10 cellular contexts compared by ENCODE assay signal in the genomic region with DNA sequence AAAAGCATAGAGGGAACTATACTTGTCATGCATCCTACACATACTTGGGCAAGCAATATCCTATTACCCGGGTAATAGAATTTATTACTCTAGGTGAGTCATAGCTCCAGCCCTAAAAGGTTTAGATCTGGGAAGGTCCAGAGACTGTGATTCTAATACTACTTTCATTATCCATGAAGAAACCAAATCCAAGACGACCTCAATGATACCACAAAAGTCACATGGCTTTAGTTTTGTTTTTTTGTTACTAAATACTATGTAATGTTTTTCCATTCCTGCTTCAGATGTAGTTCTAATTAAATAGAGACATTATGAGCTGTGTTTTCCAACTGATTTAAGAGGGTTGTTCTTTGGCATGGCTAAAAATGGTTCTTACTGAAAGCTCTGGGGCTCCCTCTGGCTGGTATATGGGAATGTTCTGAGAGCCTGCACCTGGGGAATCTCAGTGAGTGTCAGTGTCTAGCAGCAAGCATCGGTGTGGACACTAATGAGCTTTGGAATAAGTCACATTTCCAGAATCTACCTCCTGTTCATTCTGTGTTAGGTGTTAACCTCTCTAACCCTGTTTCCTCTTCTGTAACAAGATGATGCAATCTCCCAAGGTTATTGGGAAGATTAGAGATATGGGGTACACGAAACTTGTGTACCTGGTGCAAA. TPM values are rescaled to one million over a fixed set of nuclear protein-coding genes. Genes with fewer than 3 reads are reported as not detected.
DNase-seq lines count a peak whose midpoint lies in the region; ATAC-seq and TF ChIP-seq lines count a peak whose summit lies in the region.
"Had no signal": no experiment of that assay in that cellular context is flagged by ENCODE, and none has a peak within 500 bp of the region (broad histone marks: within the 10 kb centered on the region; RNA-seq: fewer than 3 reads in every experiment).

No MANE protein-coding gene starts in this region.

- no peaks in the 10 kb centered on the region for H3K9me3 Mint-ChIP-seq in HFFc6
- no peaks in the 10 kb centered on the region for H3K9me3 Mint-ChIP-seq in activated CD4-positive, alpha-beta T cell treated with anti-CD3 and anti-CD28 coated beads, Interleukin-2, amount 10 ng/mL, durations not matched to agents 7 days and 5 days
- H3K9me3 Mint-ChIP-seq: central memory CD8-positive, alpha-beta T cell had no signal

- dilution Hi-C loops in mammary epithelial cell (cut with HindIII; ENCODE audit: low sequenced_read_pairs), result no loop called here

- POLR2A ChIA-PET in GM10248 (lab: Yijun Ruan, JAX), result no interaction called here
- POLR2A ChIA-PET in activated CD4-positive, alpha-beta T cell treated with anti-CD3 and anti-CD28 coated beads, Interleukin-2, amount 10 ng/mL, durations not matched to agents 7 days and 5 days (lab: Charles Lee), result no interaction called here

- H3K27ac ChIP-seq in mammary epithelial cell (ENCODE audit: insufficient read depth, low read depth, low read length), result peak overlapping the region; percentile 17

- H2AFZ ChIP-seq in mammary epithelial cell (ENCODE audit: low read depth, low read length), result peak overlapping the region; percentile 7

- intact Hi-C loops in mammary epithelial cell (cut with micrococcal nuclease), result loop anchor here (1.0 to 5.0 kb wide), 8 partner anchors 40 to 749 kb away; partner anchors contain the start of gene IL18R1

- H3K9me3 ChIP-seq in mammary epithelial cell (replicated peaks; ENCODE audit: insufficient read depth, low read length), result no peaks in the 10 kb centered on the region

- no peak overlapping the region for H3K4me3 ChIP-seq in mammary epithelial cell (replicated peaks in 1 of 3; ENCODE audit: insufficient read depth in 1 of 3, low read depth in 2 of 3, low read length in 3 of 3)

- BruUV-seq in mammary epithelial cell (replicated peaks; lab: Mats Ljungman, UMichigan), result no TSS peak

- WGBS in mammary epithelial cell (ENCODE audit: low coverage, missing lambda C conversion rate), result 33% methylated on average over 4 of the region's 4 CpGs

- peak; percentile 98 for ATAC-seq in left lobe of liver

- H3K36me3 Mint-ChIP-seq in HFFc6 (ENCODE audit: low read depth), result peaks cover 5% of the 10 kb centered on the region
- peaks cover 2% of the 10 kb centered on the region for H3K36me3 Mint-ChIP-seq in activated CD4-positive, alpha-beta T cell treated with anti-CD3 and anti-CD28 coated beads, Interleukin-2, amount 10 ng/mL, durations not matched to agents 7 days and 5 days (ENCODE audit: low read depth)

- TF ChIP-seq CTCF in HFFc6 (IDR thresholded peaks at IDR 0.05) (peak; percentile 81), mammary epithelial cell (conservative IDR thresholded peaks at IDR 0.05 in 1 of 2, IDR thresholded peaks at IDR 0.05 in 1 of 2; ENCODE audit: extremely low read depth in 1 of 2, insufficient read depth in 1 of 2, low read depth in 1 of 2, low read length in 2 of 2) (peak; percentile 60 to 76), GM10248 (IDR thresholded peaks at IDR 0.05; ENCODE audit: control extremely low read depth, extremely low read depth, low read depth, missing control alignments) (no peak)

- H3K27ac Mint-ChIP-seq in HFFc6, result peak overlapping the region; percentile 69
- H3K27ac Mint-ChIP-seq in activated CD4-positive, alpha-beta T cell treated with anti-CD3 and anti-CD28 coated beads, Interleukin-2, amount 10 ng/mL, durations not matched to agents 7 days and 5 days, result no peak overlapping the region

- H3K9ac ChIP-seq in mammary epithelial cell (ENCODE audit: insufficient read depth, low read length), result no peak overlapping the region

- H3K4me1 ChIP-seq in mammary epithelial cell (ENCODE audit: insufficient read depth, low read length), result peaks cover 4% of the 10 kb centered on the region

- DNase-seq in A172 (ENCODE audit: low spot score) (peak; percentile 36), HFFc6 (peak; percentile 74), mammary epithelial cell (peak; percentile 66), left lobe of liver (ENCODE audit: low spot score) (no peak), NCI-H128 (lab: John Stamatoyannopoulos, UW; ENCODE audit: unreplicated experiment) (no peak), SKM-1 (lab: John Stamatoyannopoulos, UW; ENCODE audit: unreplicated experiment) (no peak), GM10248 (ENCODE audit: extremely low spot score) (no peak)
- DNase-seq in activated CD4-positive, alpha-beta T cell treated with anti-CD3 and anti-CD28 coated beads, Interleukin-2, amount 10 ng/mL, durations not matched to agents 7 days and 5 days, result no peak
- DNase-seq: NCI-H187 treated with DMSO at 0.1 percent for 48 hours had no signal

- no peaks in the 10 kb centered on the region for H4K20me1 ChIP-seq in mammary epithelial cell (ENCODE audit: insufficient read depth, low read length)

- no peaks in the 10 kb centered on the region for H3K36me3 ChIP-seq in mammary epithelial cell (ENCODE audit: insufficient read depth, low read length)

- no peaks in the 10 kb centered on the region for H3K27me3 ChIP-seq in mammary epithelial cell (ENCODE audit: insufficient read depth, low read length)

- in situ Hi-C loops in mammary epithelial cell (cut with MboI; ENCODE audit: low sequenced_read_pairs in 2 of 2), result no loop called here

- H3K79me2 ChIP-seq in mammary epithelial cell (ENCODE audit: insufficient read depth, low read length), result no peaks in the 10 kb centered on the region

- peak overlapping the region; percentile 53 for H3K4me3 Mint-ChIP-seq in HFFc6
- H3K4me3 Mint-ChIP-seq in activated CD4-positive, alpha-beta T cell treated with anti-CD3 and anti-CD28 coated beads, Interleukin-2, amount 10 ng/mL, durations not matched to agents 7 days and 5 days, result no peak overlapping the region
- H3K4me3 Mint-ChIP-seq: central memory CD8-positive, alpha-beta T cell had no signal

- peak overlapping the region; percentile 41 for H3K4me2 ChIP-seq in mammary epithelial cell (ENCODE audit: insufficient read depth, low read depth, low read length)

- H3K27me3 Mint-ChIP-seq in HFFc6 (ENCODE audit: insufficient read depth), result no peaks in the 10 kb centered on the region
- H3K27me3 Mint-ChIP-seq in activated CD4-positive, alpha-beta T cell treated with anti-CD3 and anti-CD28 coated beads, Interleukin-2, amount 10 ng/mL, durations not matched to agents 7 days and 5 days, result no peaks in the 10 kb centered on the region

- H3K4me1 Mint-ChIP-seq in HFFc6 (ENCODE audit: low read depth), result peaks cover 25% of the 10 kb centered on the region
- peaks cover 5% of the 10 kb centered on the region for H3K4me1 Mint-ChIP-seq in activated CD4-positive, alpha-beta T cell treated with anti-CD3 and anti-CD28 coated beads, Interleukin-2, amount 10 ng/mL, durations not matched to agents 7 days and 5 days
- H3K4me1 Mint-ChIP-seq: central memory CD8-positive, alpha-beta T cell had no signal

- CTCF ChIA-PET in mammary epithelial cell (lab: Charles Lee; ENCODE audit: low non-redundant PET), result interaction anchor here (0.5 to 1.6 kb wide), 10 partner anchors 38 to 282 kb away, joined by 3 to 16 read pairs (median 4); no protein-coding TSS in a partner anchor
- CTCF ChIA-PET in GM10248 (lab: Yijun Ruan, JAX), result interaction anchor here (1.0 to 2.6 kb wide), 9 partner anchors 10 to 307 kb away, joined by 3 to 12 read pairs (median 4); partner anchors contain the start of gene SLC9A4
- CTCF ChIA-PET in activated CD4-positive, alpha-beta T cell treated with anti-CD3 and anti-CD28 coated beads, Interleukin-2, amount 10 ng/mL, durations not matched to agents 7 days and 5 days (lab: Charles Lee), result interaction anchor here (1.4 kb wide), 1 partner anchor 36 kb away, joined by 3 read pairs; no protein-coding TSS in a partner anchor

RNA-seq across cellular contexts. Expression of gene IL1RL2, which starts 20.5 kb away (rescaled TPM):
- total RNA-seq in A172 (2014; rRNA removed; shearing (Covaris generic)), result not detected in 2 replicates
- not detected for total RNA-seq in HFFc6 (2021; fragmentation: NEBNext Ultra II Directional; extraction: Animal tissue kit (Norgen Biotek cat#: 25700))
- total RNA-seq in mammary epithelial cell (1 to 10 TPM in 1 of 2 donors, under 1 TPM in 1; 0.82 to 4.7 TPM), left lobe of liver (2.5 TPM)
- 1.1 TPM for polyA plus RNA-seq in mammary epithelial cell
- polyA minus RNA-seq in mammary epithelial cell, result 3.7 TPM
- total RNA-seq in activated CD4-positive, alpha-beta T cell treated with anti-CD3 and anti-CD28 coated beads, Interleukin-2, amount 10 ng/mL, durations not matched to agents 7 days and 5 days, result not detected

RNA-seq across cellular contexts. Expression of gene IL1R1, which starts 23.8 kb away (rescaled TPM):
- total RNA-seq in A172 (2014; rRNA removed; shearing (Covaris generic)), result 1.7 and 2.6 TPM in 2 replicates
- total RNA-seq in HFFc6 (2021; fragmentation: NEBNext Ultra II Directional; extraction: Animal tissue kit (Norgen Biotek cat#: 25700)), result 10 to 100 TPM; 13.8 to 25.0 (median 22.9) TPM
- total RNA-seq in mammary epithelial cell (1 to 10 TPM; 7.7 to 8.7 TPM), left lobe of liver (39.0 TPM)
- 6.9 TPM for polyA plus RNA-seq in mammary epithelial cell
- polyA minus RNA-seq in mammary epithelial cell, result 6.4 TPM
- total RNA-seq in activated CD4-positive, alpha-beta T cell treated with anti-CD3 and anti-CD28 coated beads, Interleukin-2, amount 10 ng/mL, durations not matched to agents 7 days and 5 days, result 1 to 10 TPM in 1 of 2 experiments, under 1 TPM in 1; 0.81 to 1.3 TPM

Comparison
In these comparisons a context has a peak if more than half of its experiments do, and no peak if none do; other contexts are left out.
1. DNase-seq: peak in A172 (single experiment), HFFc6 (single experiment) and mammary epithelial cell (single experiment); none in left lobe of liver (single experiment), NCI-H128 (single experiment), SKM-1 (single experiment), GM10248 (single experiment) and activated CD4-positive, alpha-beta T cell treated with anti-CD3 and anti-CD28 coated beads, Interleukin-2, amount 10 ng/mL, durations not matched to agents 7 days and 5 days (single experiment).